18 cellular contexts compared by ENCODE assay signal in the genomic region with DNA sequence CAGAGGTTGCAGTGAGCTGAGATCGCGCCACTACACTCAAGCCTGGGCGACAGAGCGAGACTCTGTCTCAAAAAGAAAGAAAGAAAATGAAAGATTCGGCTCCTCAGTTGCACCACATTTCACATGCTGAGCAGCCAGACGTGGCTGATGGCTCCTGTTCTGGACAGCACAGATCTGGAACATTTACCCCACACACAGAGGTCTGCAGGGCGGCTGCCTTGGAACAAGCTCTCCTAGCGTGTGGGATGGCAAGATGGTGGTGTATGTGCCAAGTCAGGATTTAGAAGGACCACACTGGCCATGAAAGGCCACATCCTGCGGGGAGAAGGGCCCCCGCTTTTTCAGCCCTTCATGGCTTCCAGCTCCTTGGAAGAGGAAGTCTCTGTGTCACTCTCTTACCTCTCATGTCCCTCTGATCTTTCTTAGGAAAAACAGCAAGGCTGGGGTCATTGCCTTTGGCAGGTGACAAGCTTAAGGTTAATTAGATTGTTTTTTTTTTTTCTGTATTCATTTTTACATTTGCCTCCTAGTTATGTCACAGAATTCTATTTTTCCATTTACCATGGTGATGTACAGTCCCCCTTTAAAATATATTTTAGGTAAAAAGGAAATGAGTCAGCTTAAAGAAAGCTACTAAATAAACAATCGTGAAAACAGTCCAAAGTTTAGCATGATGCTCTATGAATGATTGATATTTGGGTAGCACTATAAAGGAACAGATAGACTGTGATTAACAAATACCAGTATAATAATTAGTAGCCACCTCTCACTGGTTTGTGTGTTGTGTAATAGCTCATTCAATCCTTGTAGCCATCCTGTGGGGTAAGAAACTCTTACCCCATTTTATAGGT.
DNase-seq lines count a peak whose midpoint lies in the region; ATAC-seq, FAIRE-seq and TF ChIP-seq lines count a peak whose summit lies in the region.
"Had no signal": no experiment of that assay in that cellular context is flagged by ENCODE, and none has a peak within 500 bp of the region (broad histone marks: within the 10 kb centered on the region; RNA-seq: fewer than 3 reads in every experiment).

No MANE protein-coding gene starts in this region.

- peaks cover 6 to 26% (median 24%) of the 10 kb centered on the region in 3 donors for H3K4me1 Mint-ChIP-seq in naive B cell
- H3K4me1 Mint-ChIP-seq: activated naive CD8-positive, alpha-beta T cell treated with anti-CD3 and anti-CD28 coated beads for 36 hours; stimulated activated effector memory CD8-positive, alpha-beta T cell treated with anti-CD3 and anti-CD28 coated beads, Interleukin-12 subunit alpha, Interleukin-12 subunit beta, amount 100 ng/mL, for 72 hours had no signal

- peak overlapping the region; percentile 24 for H2AFZ ChIP-seq in GM12878 (ENCODE audit: control insufficient read depth, low read depth, low read length)

- intact Hi-C loops in GM12878 (cut with micrococcal nuclease; ENCODE audit: unreplicated experiment), result no loop called here
- intact Hi-C loops in left lung (cut with DNase I), result no loop called here

- H3K4me2 ChIP-seq in GM12878 (ENCODE audit: control insufficient read depth, insufficient read depth), result peak overlapping the region; percentile 41

- H3K9ac ChIP-seq in GM12878 (ENCODE audit: control insufficient read depth, insufficient read depth, low read length), result no peak overlapping the region

- no peak for TF ChIP-seq POLR2A in GM12878 (IDR thresholded peaks at IDR 0.05; ENCODE audit: low read depth, low read length)

- ATAC-seq in GM12878, result peak; percentile 55
- no peak for ATAC-seq in naive B cell (ENCODE audit: low read depth in 2 of 2)
- no peak for ATAC-seq in left lung
- ATAC-seq: stimulated activated effector memory CD8-positive, alpha-beta T cell treated with anti-CD3 and anti-CD28 coated beads, Interleukin-12 subunit alpha, Interleukin-12 subunit beta, amount 100 ng/mL, for 72 hours had no signal

- POLR2A ChIA-PET in GM12878 (lab: Charles Lee), result interaction anchor here (0.6 to 0.7 kb wide), 2 partner anchors 42 to 463 kb away, joined by 3 to 4 read pairs; no protein-coding TSS in a partner anchor

- no peak for TF ChIP-seq CTCF in GM12878 (IDR thresholded peaks at IDR 0.05 in 2 of 3, conservative IDR thresholded peaks at IDR 0.05 in 1 of 3; ENCODE audit: control insufficient read depth in 2 of 3, extremely low read depth in 1 of 3, insufficient read depth in 1 of 3, low read depth in 3 of 3, low read length in 3 of 3)
- TF ChIP-seq CTCF in GM10266 (IDR thresholded peaks at IDR 0.05; ENCODE audit: control insufficient read depth, insufficient read depth, low read depth, missing control alignments), result no peak
- no peak for TF ChIP-seq CTCF in left lung (IDR thresholded peaks at IDR 0.05)

- H3K4me1 ChIP-seq in GM12878 (ENCODE audit: control insufficient read depth, insufficient read depth, low read length) (peaks cover 17% of the 10 kb centered on the region), left lung (no peaks in the 10 kb centered on the region)
- H3K4me1 ChIP-seq: right atrium auricular region had no signal

- peak overlapping the region; percentile 64; the same call in 1 of the 2 replicates for H3K27ac ChIP-seq in GM12878 (ENCODE audit: control insufficient read depth, insufficient read depth)
- no peak overlapping the region for H3K27ac ChIP-seq in left lung
- H3K27ac ChIP-seq: epithelial cell of prostate, right atrium auricular region had no signal

- H3K9me3 Mint-ChIP-seq in naive B cell, result no peaks in the 10 kb centered on the region
- H3K9me3 Mint-ChIP-seq: activated naive CD8-positive, alpha-beta T cell treated with anti-CD3 and anti-CD28 coated beads for 36 hours; stimulated activated effector memory CD8-positive, alpha-beta T cell treated with anti-CD3 and anti-CD28 coated beads, Interleukin-12 subunit alpha, Interleukin-12 subunit beta, amount 100 ng/mL, for 72 hours had no signal

- H3K27ac Mint-ChIP-seq in naive B cell, result peak overlapping the region in 5 of 6 donors; percentile 15 to 77 (median 69)
- H3K27ac Mint-ChIP-seq: activated naive CD8-positive, alpha-beta T cell treated with anti-CD3 and anti-CD28 coated beads for 36 hours; nephron progenitor cell; stimulated activated effector memory CD8-positive, alpha-beta T cell treated with anti-CD3 and anti-CD28 coated beads, Interleukin-12 subunit alpha, Interleukin-12 subunit beta, amount 100 ng/mL, for 72 hours had no signal

- SMC1A ChIA-PET in GM12878 (lab: Charles Lee; ENCODE audit: uncharacterized antibody, unreplicated experiment), result interaction anchor here (0.6 to 1.7 kb wide), 5 partner anchors 11 to 383 kb away, joined by 3 to 6 read pairs (median 3); no protein-coding TSS in a partner anchor

- 1% methylated on average over 11 of the region's 11 CpGs for WGBS in GM12878 (ENCODE audit: insufficient coverage, insufficient replicate concordance, low lambda C conversion rate, missing lambda C conversion rate)

- no peaks in the 10 kb centered on the region for H4K20me1 ChIP-seq in GM12878 (ENCODE audit: control insufficient read depth, insufficient read depth)

- TF ChIP-seq RAD21 in GM12878 (IDR thresholded peaks at IDR 0.05; ENCODE audit: insufficient read depth, low read depth, low read length), result no peak

- H3K9me3 ChIP-seq in GM12878 (replicated peaks; ENCODE audit: control insufficient read depth, insufficient read depth, low read length) (no peaks in the 10 kb centered on the region), left lung (no peaks in the 10 kb centered on the region)
- H3K9me3 ChIP-seq: right atrium auricular region had no signal

- peak; percentile 52 for FAIRE-seq in GM12878 (lab: Jason Lieb, UNC)

- H3K4me3 Mint-ChIP-seq in naive B cell, result no peak overlapping the region
- H3K4me3 Mint-ChIP-seq: activated naive CD8-positive, alpha-beta T cell treated with anti-CD3 and anti-CD28 coated beads for 36 hours; nephron progenitor cell; stimulated activated effector memory CD8-positive, alpha-beta T cell treated with anti-CD3 and anti-CD28 coated beads, Interleukin-12 subunit alpha, Interleukin-12 subunit beta, amount 100 ng/mL, for 72 hours had no signal

- TF ChIP-seq EP300 in GM12878 (IDR thresholded peaks at IDR 0.05; ENCODE audit: borderline replicate concordance in 1 of 2, control insufficient read depth in 1 of 2, low read depth in 2 of 2, low read length in 2 of 2), result no peak

- H3K79me2 ChIP-seq in GM12878 (ENCODE audit: control insufficient read depth, insufficient read depth, low read length), result no peaks in the 10 kb centered on the region

- H3K36me3 ChIP-seq in GM12878 (ENCODE audit: control insufficient read depth in 2 of 2, insufficient read depth in 2 of 2, low read length in 1 of 2) (peaks cover 11 to 16% of the 10 kb centered on the region in 2 experiments; a peak in 3 of 4 replicates), left lung (peaks cover 0 to 14% of the 10 kb centered on the region in 2 donors)

- in situ Hi-C loops in GM12878 (cut with MboI), result no loop called here

- H3K27me3 Mint-ChIP-seq in naive B cell, result no peaks in the 10 kb centered on the region
- H3K27me3 Mint-ChIP-seq: activated naive CD8-positive, alpha-beta T cell treated with anti-CD3 and anti-CD28 coated beads for 36 hours had no signal

- CTCF ChIA-PET in GM12878 (lab: Yijun Ruan, JAX), result interaction anchor here (0.6 to 1.3 kb wide), 4 partner anchors 14 to 299 kb away, joined by 3 to 4 read pairs (median 3); no protein-coding TSS in a partner anchor

- DNase-seq in ELR (ENCODE audit: low read depth) (peak; percentile 56), LHCN-M2 (ENCODE audit: low read depth) (peak; percentile 5), GM12878 (ENCODE audit: low read depth, low spot score) (no peak), naive B cell (no peak), GM10266 (ENCODE audit: extremely low spot score) (no peak), NCI-H345 treated with DMSO at 0.1 percent for 48 hours (lab: John Stamatoyannopoulos, UW; ENCODE audit: unreplicated experiment) (no peak), NCI-H1417 (lab: John Stamatoyannopoulos, UW) (no peak), left lung (no peak)
- DNase-seq: activated naive CD8-positive, alpha-beta T cell treated with anti-CD3 and anti-CD28 coated beads for 36 hours; C1 segment of cervical spinal cord; NCI-H1092 treated with DMSO at 0.1 percent for 48 hours; NCI-H446; nephron progenitor cell; stimulated activated CD4-positive, alpha-beta T cell treated with anti-CD3 and anti-CD28 coated beads, Interleukin-4, amount 100 ng/mL, for 4 hours; T-helper 1 cell had no signal

- TSS peak; percentile 16 for BruUV-seq in GM12878 (replicated peaks; lab: Mats Ljungman, UMichigan)

- H3K27me3 ChIP-seq in GM12878 (replicated peaks in 1 of 2; ENCODE audit: control insufficient read depth in 2 of 2, insufficient read depth in 2 of 2, low read length in 1 of 2), result no peaks in the 10 kb centered on the region
- H3K27me3 ChIP-seq in left lung, result no peaks in the 10 kb centered on the region
- H3K27me3 ChIP-seq: right atrium auricular region had no signal

- H3K36me3 Mint-ChIP-seq in naive B cell, result peaks cover 17 to 22% of the 10 kb centered on the region in 2 donors
- H3K36me3 Mint-ChIP-seq: stimulated activated effector memory CD8-positive, alpha-beta T cell treated with anti-CD3 and anti-CD28 coated beads, Interleukin-12 subunit alpha, Interleukin-12 subunit beta, amount 100 ng/mL, for 72 hours had no signal

- H3K4me3 ChIP-seq in GM12878 (no peak overlapping the region), left lung (no peak overlapping the region)
- H3K4me3 ChIP-seq: right atrium auricular region had no signal

- RAD21 ChIA-PET in GM12878 (lab: Charles Lee; ENCODE audit: unreplicated experiment), result no interaction called here

TF ChIP-seq in GM12878, 131 proteins besides CTCF, POLR2A, EP300 and RAD21:
- TF ChIP-seq JUNB (IDR thresholded peaks at IDR 0.05), result 0 out of 2 replicates have a peak, but pooled peaks have one; percentile 17
- no peak for TF ChIP-seq RB1 (IDR thresholded peaks at IDR 0.05; ENCODE audit: borderline replicate concordance)
- TF ChIP-seq EED (IDR thresholded peaks at IDR 0.05; ENCODE audit: low read depth), result peak; percentile 20; the same call in 1 of the 2 replicates
TF ChIP-seq in GM12878: peak in this region for 2.

Comparison
In these comparisons a context has a peak if more than half of its experiments do, and no peak if none do; other contexts are left out.
1. DNase-seq: peak in ELR (single experiment) and LHCN-M2 (single experiment); none in GM12878 (single experiment), naive B cell (single experiment), GM10266 (single experiment), NCI-H345 treated with DMSO at 0.1 percent for 48 hours (single experiment), NCI-H1417 (0 of 3) and left lung (0 of 2).